Comparison of ENCODE assay signal across 27 cellular contexts in the genomic region with DNA sequence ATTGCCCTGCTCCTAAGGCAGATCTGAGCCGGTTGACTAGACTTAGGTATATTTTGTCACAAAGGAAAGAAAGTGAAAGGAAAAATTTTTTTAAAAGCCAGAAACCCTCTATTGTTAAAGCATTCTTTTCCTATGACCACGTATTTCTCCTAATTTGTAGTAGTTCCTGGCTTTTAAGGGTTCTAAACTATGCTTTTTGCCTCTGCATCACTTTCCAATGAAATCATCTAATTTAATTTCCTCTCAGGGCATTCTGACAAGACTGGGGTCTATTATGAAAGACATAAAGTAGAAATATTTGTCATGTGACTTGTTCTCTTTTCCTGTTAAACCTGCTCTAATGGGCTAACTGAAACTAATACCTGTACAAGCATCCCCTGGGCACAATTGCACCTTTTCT.
"Had no signal": no experiment of that assay in that cellular context is flagged by ENCODE, and none has a peak within 500 bp of the region (broad histone marks: within the 10 kb centered on the region; RNA-seq: fewer than 3 reads in every experiment).

No MANE protein-coding gene starts in this region.

- H3K4me1 Mint-ChIP-seq: activated CD4-positive, alpha-beta T cell treated with anti-CD3 and anti-CD28 coated beads, Interleukin-2, amount 10 ng/mL, durations not matched to agents 7 days and 5 days; activated naive CD4-positive, alpha-beta T cell treated with anti-CD3 and anti-CD28 coated beads, Interleukin-2, amount 50 U/mL, for 24 hours; memory B cell; neural crest cell; T-cell had no signal

- H3K4me3 Mint-ChIP-seq: activated CD4-positive, alpha-beta T cell treated with anti-CD3 and anti-CD28 coated beads, Interleukin-2, amount 10 ng/mL, durations not matched to agents 7 days and 5 days; activated CD8-positive, alpha-beta T cell treated with anti-CD3 and anti-CD28 coated beads, Interleukin-2, amount 10 ng/mL, durations not matched to agents 7 days and 5 days; activated naive CD4-positive, alpha-beta T cell treated with anti-CD3 and anti-CD28 coated beads, Interleukin-2, amount 50 U/mL, for 24 hours; brain; memory B cell; neural crest cell; T-cell; T-helper 2 cell treated with Interferon-gamma antibody and Interleukin-4, amounts not matched to agents 5 μg/mL and 100 μg/mL, for 36 hours had no signal

- H3K27me3 Mint-ChIP-seq: activated CD4-positive, alpha-beta T cell treated with anti-CD3 and anti-CD28 coated beads, Interleukin-2, amount 10 ng/mL, durations not matched to agents 7 days and 5 days; activated naive CD4-positive, alpha-beta T cell treated with anti-CD3 and anti-CD28 coated beads, Interleukin-2, amount 50 U/mL, for 24 hours; brain; memory B cell; T-cell had no signal

- H3K36me3 Mint-ChIP-seq: activated naive CD4-positive, alpha-beta T cell treated with anti-CD3 and anti-CD28 coated beads, Interleukin-2, amount 50 U/mL, for 24 hours; brain; memory B cell; T-cell had no signal

- H3K4me3 ChIP-seq: esophagus muscularis mucosa, gastroesophageal sphincter, heart left ventricle, thoracic aorta, upper lobe of left lung had no signal

- DNase-seq: activated CD4-positive, alpha-beta T cell treated with anti-CD3 and anti-CD28 coated beads, Interleukin-2, amount 10 ng/mL, durations not matched to agents 7 days and 5 days; activated CD4-positive, CD25-positive, alpha-beta regulatory T cell treated with anti-CD3 and anti-CD28 coated beads, Interleukin-2, amount 50 U/mL, for 72 hours; activated CD8-positive, alpha-beta T cell treated with anti-CD3 and anti-CD28 coated beads, Interleukin-2, amount 10 ng/mL, durations not matched to agents 7 days and 5 days; activated gamma-delta T cell treated with Interleukin-2 at 50 U/mL for 16 hours; activated T-cell treated with anti-CD3 and anti-CD28 coated beads, Interleukin-2, amount 50 U/mL, for 1 hour; anterior cingulate cortex; central memory CD4-positive, alpha-beta T cell; dermis blood vessel endothelial cell; effector CD8-positive, alpha-beta T cell; heart left ventricle; islet precursor cell; left cardiac atrium; posterior cingulate gyrus; retina; stimulated activated CD4-positive, alpha-beta T cell treated with anti-CD3 and anti-CD28 coated beads, Interleukin-4, amount 100 ng/mL, for 24 hours; stimulated activated naive CD4-positive, alpha-beta T cell treated with Interleukin-2 at 50 U/mL for 16 hours; T-cell; upper lobe of left lung; WERI-Rb-1 had no signal

- H3K27ac Mint-ChIP-seq: activated CD4-positive, alpha-beta T cell treated with anti-CD3 and anti-CD28 coated beads, Interleukin-2, amount 10 ng/mL, durations not matched to agents 7 days and 5 days; activated CD8-positive, alpha-beta T cell treated with anti-CD3 and anti-CD28 coated beads, Interleukin-2, amount 10 ng/mL, durations not matched to agents 7 days and 5 days; activated naive CD4-positive, alpha-beta T cell treated with anti-CD3 and anti-CD28 coated beads, Interleukin-2, amount 50 U/mL, for 24 hours; brain; memory B cell; T-cell; T-helper 2 cell treated with Interferon-gamma antibody and Interleukin-4, amounts not matched to agents 5 μg/mL and 100 μg/mL, for 36 hours had no signal

- H3K9me3 Mint-ChIP-seq: activated CD4-positive, alpha-beta T cell treated with anti-CD3 and anti-CD28 coated beads, Interleukin-2, amount 10 ng/mL, durations not matched to agents 7 days and 5 days; brain; neural crest cell had no signal

- ATAC-seq: activated CD8-positive, alpha-beta T cell treated with anti-CD3 and anti-CD28 coated beads, Interleukin-2, amount 10 ng/mL, durations not matched to agents 7 days and 5 days; gastroesophageal sphincter; heart left ventricle; left cardiac atrium; T-cell had no signal
